Comparison of ENCODE assay signal across 8 cellular contexts in the genomic region with DNA sequence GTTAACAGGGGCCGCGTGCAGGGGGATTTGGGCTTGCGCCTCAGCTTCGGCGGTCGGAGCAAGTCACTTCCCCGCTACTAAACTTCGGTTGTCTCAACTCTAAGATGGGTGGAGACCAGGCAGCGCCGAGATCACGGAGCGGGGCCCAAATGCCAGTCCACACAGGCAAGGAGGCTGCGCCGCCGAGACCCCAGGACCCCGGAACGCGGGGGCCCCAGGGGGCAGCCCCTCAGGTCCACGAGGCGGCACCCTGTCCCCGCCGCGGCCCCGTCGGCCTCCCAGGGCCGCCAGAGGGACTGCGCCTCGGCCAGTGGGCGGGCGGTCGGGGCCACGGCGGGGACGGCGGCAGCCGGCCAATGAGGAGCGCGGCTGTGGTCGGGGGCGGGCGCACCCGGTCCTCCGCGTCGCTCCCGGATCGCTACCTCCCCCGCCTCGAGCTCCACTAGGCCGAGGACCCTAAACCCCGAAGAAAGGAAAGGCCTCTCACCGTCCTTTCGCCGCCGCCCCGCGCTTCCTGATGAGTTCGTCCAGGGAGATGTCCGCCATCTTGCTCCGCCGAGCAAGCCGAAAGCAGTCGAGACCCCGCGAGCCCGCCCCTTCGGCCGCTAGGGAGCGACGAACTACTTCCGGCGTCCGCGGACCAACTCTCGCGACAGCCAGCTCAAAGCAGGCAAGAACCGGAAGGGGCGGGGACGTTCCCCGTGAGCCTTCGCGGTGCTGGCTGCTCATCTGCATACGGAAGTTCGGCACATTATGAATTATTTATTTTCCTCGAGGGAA. TPM values are rescaled to one million over a fixed set of nuclear protein-coding genes. Genes with fewer than 3 reads are reported as not detected.
DNase-seq lines count a peak whose midpoint lies in the region; ATAC-seq and TF ChIP-seq lines count a peak whose summit lies in the region.

A gene with protein sequence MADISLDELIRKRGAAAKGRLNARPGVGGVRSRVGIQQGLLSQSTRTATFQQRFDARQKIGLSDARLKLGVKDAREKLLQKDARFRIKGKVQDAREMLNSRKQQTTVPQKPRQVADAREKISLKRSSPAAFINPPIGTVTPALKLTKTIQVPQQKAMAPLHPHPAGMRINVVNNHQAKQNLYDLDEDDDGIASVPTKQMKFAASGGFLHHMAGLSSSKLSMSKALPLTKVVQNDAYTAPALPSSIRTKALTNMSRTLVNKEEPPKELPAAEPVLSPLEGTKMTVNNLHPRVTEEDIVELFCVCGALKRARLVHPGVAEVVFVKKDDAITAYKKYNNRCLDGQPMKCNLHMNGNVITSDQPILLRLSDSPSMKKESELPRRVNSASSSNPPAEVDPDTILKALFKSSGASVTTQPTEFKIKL (minus strand): TSS at position 572 of the 780 bp plus-strand sequence. CDS start 26 bp downstream, at position 546.

- H3K4me1 ChIP-seq in parathyroid adenoma (peaks cover 3% of the 10 kb centered on the region), tibial nerve (peaks cover 0 to 70% (median 43%) of the 10 kb centered on the region in 4 donors)

- peak; percentile 28 to 62 for TF ChIP-seq POLR2A in tibial nerve (IDR thresholded peaks at IDR 0.05)

- peak within 1 kb of the TSS; percentile 35 for H2AFZ ChIP-seq in parathyroid adenoma

- peak in 1 of 2 donors; percentile 94 for TF ChIP-seq EP300 in tibial nerve (IDR thresholded peaks at IDR 0.05)

- H3K27me3 ChIP-seq in parathyroid adenoma (ENCODE audit: control insufficient read depth, insufficient read depth, low read length) (no peaks in the 10 kb centered on the region), tibial nerve (no peaks in the 10 kb centered on the region)

- H3K4me3 ChIP-seq in parathyroid adenoma (ENCODE audit: low read depth, low read length): peak within 1 kb of the TSS; percentile 83
- H3K4me3 ChIP-seq in tibial nerve: peak within 1 kb of the TSS; percentile 59 to 84 (median 70)

- H3K79me2 ChIP-seq in parathyroid adenoma: peaks cover 32% of the 10 kb centered on the region

- H3K4me2 ChIP-seq in parathyroid adenoma (ENCODE audit: low read length): peak within 1 kb of the TSS; percentile 72

- H3K27ac ChIP-seq in parathyroid adenoma (peak within 1 kb of the TSS; percentile 99), tibial nerve (peak within 1 kb of the TSS; percentile 91 to 99 (median 96))

- H3K36me3 ChIP-seq in parathyroid adenoma (ENCODE audit: control insufficient read depth, insufficient read depth, low read length): no peaks in the 10 kb centered on the region
- peaks cover 0 to 10% (median 0%) of the 10 kb centered on the region in 3 donors for H3K36me3 ChIP-seq in tibial nerve

- peak within 1 kb of the TSS; percentile 67 for H3K9ac ChIP-seq in parathyroid adenoma

- intact Hi-C loops in Right ventricle myocardium superior (cut with DNase I): no loop called here

- DNase-seq in NCI-H1417 (lab: John Stamatoyannopoulos, UW) (peak; percentile 93 to 97 (median 95)), SW 1271 (lab: John Stamatoyannopoulos, UW) (peak; percentile 86 to 90), Right ventricle myocardium superior (peak; percentile 100), tibial nerve (ENCODE audit: low spot score in 2 of 2) (peak; percentile 97 to 98)
- DNase-seq in activated naive CD8-positive, alpha-beta T cell treated with anti-CD3 and anti-CD28 coated beads, Interleukin-2, amount 50 U/mL, for 16 hours (ENCODE audit: low read depth, low spot score): peak; percentile 96

- TF ChIP-seq CTCF in GM12874 (IDR thresholded peaks at IDR 0.05; ENCODE audit: insufficient read depth, low read depth, low read length) (0 out of 2 replicates have a peak, but pooled peaks have one; percentile 10), parathyroid adenoma (IDR thresholded peaks at IDR 0.05) (peak; percentile 28), tibial nerve (IDR thresholded peaks at IDR 0.05) (peak in 3 of 5 experiments; percentile 42 to 46 (median 45))

- 0 to 1% methylated on average over 40 to 54 of the region's 85 CpGs for WGBS in tibial nerve, 2 donors

- H3K9me3 ChIP-seq in parathyroid adenoma (ENCODE audit: control insufficient read depth, low read length) (no peaks in the 10 kb centered on the region), tibial nerve (no peaks in the 10 kb centered on the region)

- peak; percentile 75 for ATAC-seq in HG02763 (IDR thresholded peaks at IDR 0.05; ENCODE audit: unreplicated experiment)
- ATAC-seq in Right ventricle myocardium superior (ENCODE audit: poor library complexity): peak; percentile 92

RNA-seq across cellular contexts. Expression of the gene that starts here (rescaled TPM):
- total RNA-seq in Right ventricle myocardium superior: 32.1 TPM
- total RNA-seq in tibial nerve: 10 to 100 TPM; 47.4 to 49.2 (median 48.5) TPM

Comparison
In these comparisons a context has a peak if more than half of its experiments do, and no peak if none do; other contexts are left out.
1. Peak in every context shown above with its lines: DNase-seq, ATAC-seq, H3K4me3 ChIP-seq and H3K27ac ChIP-seq.